In the genomic region with DNA sequence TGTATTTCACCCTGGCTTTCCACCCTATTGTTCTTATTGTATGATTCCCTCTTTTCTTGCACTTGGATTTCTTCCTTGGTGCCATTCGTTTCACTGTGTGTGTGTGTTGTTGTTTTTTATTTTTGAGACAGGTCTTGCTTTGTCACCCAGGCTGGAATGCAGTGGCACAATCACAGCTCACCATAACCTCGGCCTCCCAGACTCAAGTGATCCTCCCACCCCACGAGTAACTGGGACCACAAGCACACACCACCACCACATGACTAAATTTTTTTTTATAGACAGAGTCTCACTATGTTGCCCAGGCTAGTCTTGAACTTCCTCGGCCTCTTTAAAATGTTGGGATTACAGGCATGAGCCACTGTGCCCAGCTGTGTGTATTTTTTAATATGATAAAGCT, we compare ENCODE assay signal across 16 cellular contexts.
"Had no signal": no experiment of that assay in that cellular context is flagged by ENCODE, and none has a peak within 500 bp of the region (broad histone marks: within the 10 kb centered on the region; RNA-seq: fewer than 3 reads in every experiment).

No MANE protein-coding gene starts in this region.

- H3K27me3 Mint-ChIP-seq: stimulated activated naive CD8-positive, alpha-beta T cell treated with anti-CD3 and anti-CD28 coated beads, Interleukin-15, amount 100 ng/mL, for 72 hours; T-cell had no signal

- H3K27ac Mint-ChIP-seq: memory B cell; stimulated activated naive CD8-positive, alpha-beta T cell treated with anti-CD3 and anti-CD28 coated beads, Interleukin-15, amount 100 ng/mL, for 72 hours; T-cell had no signal

- H3K4me1 ChIP-seq: testis had no signal

- H3K4me1 Mint-ChIP-seq: memory B cell had no signal

- DNase-seq: activated CD4-positive, alpha-beta T cell treated with anti-CD3 and anti-CD28 coated beads for 4 hours; activated CD8-positive, alpha-beta memory T cell treated with anti-CD3 and anti-CD28 coated beads for 24 hours; activated naive CD4-positive, alpha-beta T cell treated with anti-CD3 and anti-CD28 coated beads, Interleukin-2, amount 50 U/mL, for 16 hours; activated T-cell treated with anti-CD3 and anti-CD28 coated beads for 4 hours; amniotic stem cell; brain microvascular endothelial cell; cerebellar nuclear complex; dermis blood vessel endothelial cell; left ventricle myocardium inferior; stimulated activated CD4-positive, alpha-beta T cell treated with anti-CD3 and anti-CD28 coated beads, Interleukin-4, amount 100 ng/mL, for 24 hours; stimulated activated naive CD8-positive, alpha-beta T cell treated with anti-CD3 and anti-CD28 coated beads, Interleukin-15, amount 100 ng/mL, for 72 hours; T-cell; testis; uterus had no signal

- H3K4me3 ChIP-seq: left ventricle myocardium inferior, testis, uterus had no signal

- H3K27me3 ChIP-seq: brain microvascular endothelial cell, testis, uterus had no signal

- H3K4me3 Mint-ChIP-seq: memory B cell; nephron; stimulated activated naive CD8-positive, alpha-beta T cell treated with anti-CD3 and anti-CD28 coated beads, Interleukin-15, amount 100 ng/mL, for 72 hours; T-cell had no signal

- H3K36me3 Mint-ChIP-seq: memory B cell had no signal

- H3K9me3 ChIP-seq: left ventricle myocardium inferior, testis, uterus had no signal

- H3K9me3 Mint-ChIP-seq: memory B cell; nephron; stimulated activated naive CD8-positive, alpha-beta T cell treated with anti-CD3 and anti-CD28 coated beads, Interleukin-15, amount 100 ng/mL, for 72 hours; T-cell had no signal

- H3K27ac ChIP-seq: brain microvascular endothelial cell, left ventricle myocardium inferior, testis had no signal

- H3K36me3 ChIP-seq: brain microvascular endothelial cell, left ventricle myocardium inferior, uterus had no signal
